14 cellular contexts compared by ENCODE assay signal in genomic region chr19:55536951-55537740, GRCh38. TPM values are rescaled to one million over a fixed set of nuclear protein-coding genes. Genes with fewer than 3 reads are reported as not detected.
DNase-seq lines count a peak whose midpoint lies in the region; ATAC-seq lines count a peak whose summit lies in the region.
"Had no signal": no experiment of that assay in that cellular context is flagged by ENCODE, and none has a peak within 500 bp of the region (broad histone marks: within the 10 kb centered on the region; RNA-seq: fewer than 3 reads in every experiment).

Gene SBK2 (minus strand): TSS chr19:55537133. CDS start chr19:55536294, 839 bp downstream.

- no peaks in the 10 kb centered on the region for H3K27me3 Mint-ChIP-seq in activated T-helper 17 cell treated with anti-CD3 and anti-CD28 coated beads, Interleukin-2, amount 50 U/mL, for 72 hours

- ATAC-seq in Right ventricle myocardium superior (ENCODE audit: poor library complexity) (peak; percentile 66), HG03097 (IDR thresholded peaks at IDR 0.05; ENCODE audit: low FRiP score, unreplicated experiment) (no peak)
- ATAC-seq in activated T-helper 17 cell treated with anti-CD3 and anti-CD28 coated beads, Interleukin-2, amount 50 U/mL, for 72 hours (replicated peaks): no peak

- intact Hi-C loops in Right ventricle myocardium superior (cut with DNase I): no loop called here

- H3K9me3 Mint-ChIP-seq in activated T-helper 17 cell treated with anti-CD3 and anti-CD28 coated beads, Interleukin-2, amount 50 U/mL, for 72 hours: no peaks in the 10 kb centered on the region

- no peak within 1 kb of the TSS for H3K4me3 Mint-ChIP-seq in activated T-helper 17 cell treated with anti-CD3 and anti-CD28 coated beads, Interleukin-2, amount 50 U/mL, for 72 hours

- DNase-seq in NCI-H1092 treated with DMSO at 0.1 percent for 48 hours (lab: John Stamatoyannopoulos, UW) (peak; percentile 16), NCI-H1092 (lab: John Stamatoyannopoulos, UW) (no peak), OCI-M1 (lab: John Stamatoyannopoulos, UW) (peak; percentile 8), Right ventricle myocardium superior (no peak), retina (peak; percentile 32), mesenteric fat pad (ENCODE audit: low spot score) (no peak)
- DNase-seq: activated CD8-positive, alpha-beta memory T cell treated with anti-CD3 and anti-CD28 coated beads for 24 hours; lower lobe of right lung; right lobe of liver had no signal

- no peaks in the 10 kb centered on the region for H3K36me3 Mint-ChIP-seq in activated T-helper 17 cell treated with anti-CD3 and anti-CD28 coated beads, Interleukin-2, amount 50 U/mL, for 72 hours (ENCODE audit: low read depth)

- no peaks in the 10 kb centered on the region for H3K4me1 Mint-ChIP-seq in activated T-helper 17 cell treated with anti-CD3 and anti-CD28 coated beads, Interleukin-2, amount 50 U/mL, for 72 hours

- H3K27ac Mint-ChIP-seq in activated T-helper 17 cell treated with anti-CD3 and anti-CD28 coated beads, Interleukin-2, amount 50 U/mL, for 72 hours: no peak within 1 kb of the TSS

RNA-seq across cellular contexts. Expression of gene SBK2, which starts in this region (rescaled TPM):
- 15.6 TPM for total RNA-seq in Right ventricle myocardium superior
- not detected for total RNA-seq in activated T-helper 17 cell treated with anti-CD3 and anti-CD28 coated beads, Interleukin-2, amount 50 U/mL, for 72 hours
- not detected for total RNA-seq in mesenteric fat pad
- total RNA-seq: fibroblast of lung, HT1080, lower lobe of right lung, right lobe of liver, SJSA1 had no signal

Comparison
In these comparisons a context has a peak if more than half of its experiments do, and no peak if none do; other contexts are left out.
1. RNA of gene SBK2 (total RNA-seq): 15.6 TPM in Right ventricle myocardium superior (single experiment); not detected in mesenteric fat pad (single experiment) and not detected in activated T-helper 17 cell treated with anti-CD3 and anti-CD28 coated beads, Interleukin-2, amount 50 U/mL, for 72 hours; every median in the first group is over 10 times any median in the second.
2. DNase-seq: peak in NCI-H1092 treated with DMSO at 0.1 percent for 48 hours (single experiment), OCI-M1 (single experiment) and retina (single experiment); none in NCI-H1092 (single experiment), Right ventricle myocardium superior (single experiment) and mesenteric fat pad (single experiment).